8 cellular contexts compared by ENCODE assay signal in the genomic region with DNA sequence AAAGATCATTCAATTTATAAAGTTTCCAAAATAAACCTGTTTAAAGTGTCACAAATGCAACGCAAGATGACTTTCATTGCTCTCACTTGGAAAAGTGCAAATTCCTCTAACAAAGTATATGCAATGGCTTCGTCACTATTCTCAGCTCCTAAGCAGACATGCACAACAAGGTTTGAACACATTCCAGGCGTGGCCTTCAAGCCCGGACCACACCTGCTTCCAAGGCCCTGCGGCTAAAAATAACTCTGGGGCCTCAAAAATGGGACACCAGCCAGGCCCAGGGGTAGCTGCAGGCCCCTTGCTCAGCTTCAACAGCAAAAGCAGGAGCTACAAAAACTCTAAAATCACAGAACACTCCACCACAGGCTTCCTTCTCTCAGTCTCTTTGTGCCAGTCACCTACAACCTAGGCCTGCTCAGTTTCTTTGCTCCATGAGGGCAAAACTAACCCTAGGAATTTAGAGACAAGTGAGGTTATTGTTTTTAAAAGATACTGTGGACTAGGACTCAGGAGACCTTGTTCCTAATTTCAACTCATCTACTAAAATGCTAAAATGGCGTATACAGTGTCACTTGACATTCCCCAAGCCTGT. TPM values are rescaled to one million over a fixed set of nuclear protein-coding genes. Genes with fewer than 3 reads are reported as not detected.
DNase-seq lines count a peak whose midpoint lies in the region; ATAC-seq and TF ChIP-seq lines count a peak whose summit lies in the region.

No MANE protein-coding gene starts in this region.

- H3K27me3 Mint-ChIP-seq in WTC11 (ENCODE audit: low read depth) (no peaks in the 10 kb centered on the region), natural killer cell (ENCODE audit: low read depth in 2 of 2) (no peaks in the 10 kb centered on the region), endodermal cell (ENCODE audit: insufficient read depth) (no peaks in the 10 kb centered on the region)

- H3K4me3 ChIP-seq in right atrium auricular region (no peak overlapping the region), spleen (no peak overlapping the region), endodermal cell (ENCODE audit: low read length) (no peak overlapping the region)

- H3K9me3 ChIP-seq in right atrium auricular region: no peaks in the 10 kb centered on the region
- no peaks in the 10 kb centered on the region for H3K9me3 ChIP-seq in spleen
- no peaks in the 10 kb centered on the region for H3K9me3 ChIP-seq in endodermal cell (ENCODE audit: control insufficient read depth, low read length)

- H3K4me1 ChIP-seq in right atrium auricular region (peaks cover 0 to 39% of the 10 kb centered on the region in 2 donors), spleen (peaks cover 2 to 38% (median 17%) of the 10 kb centered on the region in 6 donors), endodermal cell (ENCODE audit: control insufficient read depth, insufficient read depth, low read length) (no peaks in the 10 kb centered on the region)

- H3K36me3 Mint-ChIP-seq in WTC11 (peaks cover 6% of the 10 kb centered on the region; the same call in 1 of the 2 replicates), natural killer cell (no peaks in the 10 kb centered on the region), endodermal cell (ENCODE audit: low read depth) (peaks cover 11% of the 10 kb centered on the region)
- peaks cover 4 to 6% of the 10 kb centered on the region in 2 donors for H3K36me3 Mint-ChIP-seq in activated naive CD4-positive, alpha-beta T cell treated with anti-CD3 and anti-CD28 coated beads, Interleukin-2, amount 50 U/mL, for 72 hours

- no peak overlapping the region for H3K9ac ChIP-seq in endodermal cell (ENCODE audit: extremely low read depth, low read length, poor library complexity, severe bottlenecking)

- POLR2A ChIA-PET in WTC11 (lab: Charles Lee): no interaction called here

- H3K27me3 ChIP-seq in right atrium auricular region: no peaks in the 10 kb centered on the region
- H3K27me3 ChIP-seq in spleen (replicated peaks in 1 of 7): no peaks in the 10 kb centered on the region
- no peaks in the 10 kb centered on the region for H3K27me3 ChIP-seq in endodermal cell (ENCODE audit: control insufficient read depth, insufficient read depth, low read length, poor library complexity, severe bottlenecking)

- H3K9me3 Mint-ChIP-seq in WTC11 (no peaks in the 10 kb centered on the region), natural killer cell (no peaks in the 10 kb centered on the region), endodermal cell (no peaks in the 10 kb centered on the region)
- H3K9me3 Mint-ChIP-seq in activated naive CD4-positive, alpha-beta T cell treated with anti-CD3 and anti-CD28 coated beads, Interleukin-2, amount 50 U/mL, for 72 hours: no peaks in the 10 kb centered on the region

- CTCF ChIA-PET in WTC11 (lab: Charles Lee): interaction anchor here (1.0 kb wide), 1 partner anchor 30 kb away, joined by 4 read pairs; no protein-coding TSS in a partner anchor

- H3K27ac Mint-ChIP-seq in WTC11: peak overlapping the region; percentile 86; the same call in 1 of the 2 replicates
- H3K27ac Mint-ChIP-seq in natural killer cell: no peak overlapping the region
- no peak overlapping the region for H3K27ac Mint-ChIP-seq in endodermal cell
- peak overlapping the region in 1 of 2 donors; percentile 76 for H3K27ac Mint-ChIP-seq in activated naive CD4-positive, alpha-beta T cell treated with anti-CD3 and anti-CD28 coated beads, Interleukin-2, amount 50 U/mL, for 72 hours

- DNase-seq in DMS79 treated with DMSO at 0.1 percent for 48 hours (lab: John Stamatoyannopoulos, UW): peak; percentile 32
- no peak for DNase-seq in DMS79 (lab: John Stamatoyannopoulos, UW)
- no peak for DNase-seq in WTC11 (ENCODE audit: low spot score)
- DNase-seq in right atrium auricular region (ENCODE audit: low spot score): no peak
- no peak for DNase-seq in spleen
- no peak for DNase-seq in natural killer cell
- no peak for DNase-seq in endodermal cell
- DNase-seq in activated naive CD4-positive, alpha-beta T cell treated with anti-CD3 and anti-CD28 coated beads, Interleukin-2, amount 50 U/mL, for 72 hours (ENCODE audit: low spot score in 2 of 2): no peak

- peak overlapping the region; percentile 11 to 64 for H3K27ac ChIP-seq in right atrium auricular region
- H3K27ac ChIP-seq in spleen: peak overlapping the region in 6 of 8 donors; percentile 29 to 76 (median 56)
- H3K27ac ChIP-seq in endodermal cell (ENCODE audit: low read depth, low read length): no peak overlapping the region

- no peak for TF ChIP-seq CTCF in WTC11 (IDR thresholded peaks at IDR 0.05)
- TF ChIP-seq CTCF in right atrium auricular region (IDR thresholded peaks at IDR 0.05): no peak
- TF ChIP-seq CTCF in spleen (IDR thresholded peaks at IDR 0.05 in 8 of 11, conservative IDR thresholded peaks at IDR 0.05 in 3 of 11): no peak
- no peak for TF ChIP-seq CTCF in natural killer cell (IDR thresholded peaks at IDR 0.05)
- TF ChIP-seq CTCF in endodermal cell (conservative IDR thresholded peaks at IDR 0.05): no peak

- WGBS in spleen, 5 donors: 65 to 73% (median 69%) methylated on average over 6 of the region's 6 CpGs
- 91 to 96% methylated on average over 5 to 6 of the region's 6 CpGs for WGBS in endodermal cell (ENCODE audit: insufficient coverage in 1 of 2, insufficient read length in 1 of 2), 2 experiments

- peaks cover 40% of the 10 kb centered on the region for H3K4me1 Mint-ChIP-seq in WTC11
- H3K4me1 Mint-ChIP-seq in natural killer cell: no peaks in the 10 kb centered on the region
- peaks cover 17% of the 10 kb centered on the region for H3K4me1 Mint-ChIP-seq in endodermal cell

- intact Hi-C loops in spleen (cut with DNase I; ENCODE audit: low total_unique reads): no loop called here
- intact Hi-C loops in natural killer cell (cut with micrococcal nuclease): no loop called here

- H3K4me3 Mint-ChIP-seq in WTC11: no peak overlapping the region
- H3K4me3 Mint-ChIP-seq in natural killer cell: no peak overlapping the region
- no peak overlapping the region for H3K4me3 Mint-ChIP-seq in endodermal cell

- ATAC-seq in WTC11 (no peak; the same call in 1 of the 2 replicates), natural killer cell (no peak)
- ATAC-seq in activated naive CD4-positive, alpha-beta T cell treated with anti-CD3 and anti-CD28 coated beads, Interleukin-2, amount 50 U/mL, for 72 hours: no peak

- no peak for TF ChIP-seq POLR2A in spleen (IDR thresholded peaks at IDR 0.05)

- H3K36me3 ChIP-seq in right atrium auricular region (no peaks in the 10 kb centered on the region), spleen (no peaks in the 10 kb centered on the region), endodermal cell (ENCODE audit: control insufficient read depth, insufficient read depth, low read length) (no peaks in the 10 kb centered on the region)

TF ChIP-seq in WTC11, 78 proteins besides CTCF, POLR2A, EP300 and RAD21 (continues in another document):
- TF ChIP-seq GABPB1 (CRISPR knock-in tag; IDR thresholded peaks at IDR 0.05): no peak
- TF ChIP-seq, protein P1, sequence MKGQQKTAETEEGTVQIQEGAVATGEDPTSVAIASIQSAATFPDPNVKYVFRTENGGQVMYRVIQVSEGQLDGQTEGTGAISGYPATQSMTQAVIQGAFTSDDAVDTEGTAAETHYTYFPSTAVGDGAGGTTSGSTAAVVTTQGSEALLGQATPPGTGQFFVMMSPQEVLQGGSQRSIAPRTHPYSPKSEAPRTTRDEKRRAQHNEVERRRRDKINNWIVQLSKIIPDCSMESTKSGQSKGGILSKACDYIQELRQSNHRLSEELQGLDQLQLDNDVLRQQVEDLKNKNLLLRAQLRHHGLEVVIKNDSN (CRISPR knock-in tag; IDR thresholded peaks at IDR 0.05): no peak
- TF ChIP-seq, protein P2, sequence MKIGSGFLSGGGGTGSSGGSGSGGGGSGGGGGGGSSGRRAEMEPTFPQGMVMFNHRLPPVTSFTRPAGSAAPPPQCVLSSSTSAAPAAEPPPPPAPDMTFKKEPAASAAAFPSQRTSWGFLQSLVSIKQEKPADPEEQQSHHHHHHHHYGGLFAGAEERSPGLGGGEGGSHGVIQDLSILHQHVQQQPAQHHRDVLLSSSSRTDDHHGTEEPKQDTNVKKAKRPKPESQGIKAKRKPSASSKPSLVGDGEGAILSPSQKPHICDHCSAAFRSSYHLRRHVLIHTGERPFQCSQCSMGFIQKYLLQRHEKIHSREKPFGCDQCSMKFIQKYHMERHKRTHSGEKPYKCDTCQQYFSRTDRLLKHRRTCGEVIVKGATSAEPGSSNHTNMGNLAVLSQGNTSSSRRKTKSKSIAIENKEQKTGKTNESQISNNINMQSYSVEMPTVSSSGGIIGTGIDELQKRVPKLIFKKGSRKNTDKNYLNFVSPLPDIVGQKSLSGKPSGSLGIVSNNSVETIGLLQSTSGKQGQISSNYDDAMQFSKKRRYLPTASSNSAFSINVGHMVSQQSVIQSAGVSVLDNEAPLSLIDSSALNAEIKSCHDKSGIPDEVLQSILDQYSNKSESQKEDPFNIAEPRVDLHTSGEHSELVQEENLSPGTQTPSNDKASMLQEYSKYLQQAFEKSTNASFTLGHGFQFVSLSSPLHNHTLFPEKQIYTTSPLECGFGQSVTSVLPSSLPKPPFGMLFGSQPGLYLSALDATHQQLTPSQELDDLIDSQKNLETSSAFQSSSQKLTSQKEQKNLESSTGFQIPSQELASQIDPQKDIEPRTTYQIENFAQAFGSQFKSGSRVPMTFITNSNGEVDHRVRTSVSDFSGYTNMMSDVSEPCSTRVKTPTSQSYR (CRISPR knock-in tag; IDR thresholded peaks at IDR 0.05): no peak
- TF ChIP-seq, protein P3, sequence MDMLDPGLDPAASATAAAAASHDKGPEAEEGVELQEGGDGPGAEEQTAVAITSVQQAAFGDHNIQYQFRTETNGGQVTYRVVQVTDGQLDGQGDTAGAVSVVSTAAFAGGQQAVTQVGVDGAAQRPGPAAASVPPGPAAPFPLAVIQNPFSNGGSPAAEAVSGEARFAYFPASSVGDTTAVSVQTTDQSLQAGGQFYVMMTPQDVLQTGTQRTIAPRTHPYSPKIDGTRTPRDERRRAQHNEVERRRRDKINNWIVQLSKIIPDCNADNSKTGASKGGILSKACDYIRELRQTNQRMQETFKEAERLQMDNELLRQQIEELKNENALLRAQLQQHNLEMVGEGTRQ (CRISPR knock-in tag; IDR thresholded peaks at IDR 0.05): no peak
- TF ChIP-seq, protein P4, sequence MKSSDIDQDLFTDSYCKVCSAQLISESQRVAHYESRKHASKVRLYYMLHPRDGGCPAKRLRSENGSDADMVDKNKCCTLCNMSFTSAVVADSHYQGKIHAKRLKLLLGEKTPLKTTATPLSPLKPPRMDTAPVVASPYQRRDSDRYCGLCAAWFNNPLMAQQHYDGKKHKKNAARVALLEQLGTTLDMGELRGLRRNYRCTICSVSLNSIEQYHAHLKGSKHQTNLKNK (CRISPR knock-in tag; IDR thresholded peaks at IDR 0.05): no peak
- TF ChIP-seq KAT7 (CRISPR knock-in tag; IDR thresholded peaks at IDR 0.05; ENCODE audit: borderline replicate concordance): no peak

RNA-seq across cellular contexts. Expression of a gene that starts 29.3 kb away (rescaled TPM):
- total RNA-seq in WTC11 (2021) (51.9 to 52.5 TPM (median 52.4 TPM) in 3 replicates), right atrium auricular region (10 to 100 TPM in 1 of 2 donors, 1 to 10 TPM in 1; 9.6 to 18.7 TPM), spleen (10 to 100 TPM; 19.2 to 43.7 (median 22.1) TPM), natural killer cell (10 to 100 TPM in 1 of 3 donors, 1 to 10 TPM in 2; 6.9 to 19.9 (median 10.0) TPM), endodermal cell (10 to 100 TPM; 28.1 to 42.5 TPM)
- polyA plus RNA-seq in spleen: 1 to 10 TPM; 2.2 to 4.7 (median 2.3) TPM
- 20.0 TPM for polyA plus RNA-seq in endodermal cell (2013, experiment 1 of 2)
- polyA plus RNA-seq in endodermal cell (2013, experiment 2 of 2): 17.4 TPM
- total RNA-seq in activated naive CD4-positive, alpha-beta T cell treated with anti-CD3 and anti-CD28 coated beads, Interleukin-2, amount 50 U/mL, for 72 hours: 10 to 100 TPM; 37.4 to 64.8 TPM
